ENCODE assay signal across 15 cellular contexts in the genomic region with DNA sequence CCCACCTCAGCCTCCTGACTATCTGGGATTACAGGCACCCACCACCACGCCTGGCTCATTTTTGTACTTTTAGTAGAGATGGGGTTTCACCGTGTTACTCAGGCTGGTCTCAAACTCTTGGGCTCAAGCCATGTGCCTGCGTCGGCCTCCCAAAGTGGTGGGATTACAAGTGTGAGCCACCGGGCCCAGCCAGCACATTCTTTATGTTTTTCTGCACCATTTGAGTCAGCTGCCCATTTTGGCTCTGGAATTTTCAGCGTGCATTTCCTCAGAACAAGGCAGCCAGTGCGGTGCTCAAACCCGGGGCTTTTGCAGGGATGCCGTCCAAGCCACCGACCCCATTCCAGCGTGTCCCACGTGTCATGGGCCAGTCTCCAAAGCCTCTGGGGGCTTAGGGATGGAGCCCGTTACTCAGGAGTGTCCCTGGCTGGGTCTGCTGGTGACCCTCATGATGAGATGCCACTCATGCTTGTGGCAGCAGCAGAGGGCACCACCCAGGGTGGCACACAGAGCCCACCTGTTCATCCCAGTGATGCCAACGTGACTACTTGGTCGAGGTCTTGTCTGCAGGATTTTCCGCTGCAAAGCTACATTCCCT. TPM values are rescaled to one million over a fixed set of nuclear protein-coding genes. Genes with fewer than 3 reads are reported as not detected.
DNase-seq lines count a peak whose midpoint lies in the region; ATAC-seq, FAIRE-seq and TF ChIP-seq lines count a peak whose summit lies in the region.
"Had no signal": no experiment of that assay in that cellular context is flagged by ENCODE, and none has a peak within 500 bp of the region (broad histone marks: within the 10 kb centered on the region; RNA-seq: fewer than 3 reads in every experiment).

No MANE protein-coding gene starts in this region.

- H3K4me3 ChIP-seq in endothelial cell of umbilical vein (replicated peaks in 1 of 3; ENCODE audit: insufficient read depth in 1 of 3, low read depth in 1 of 3, low read length in 3 of 3), result no peak overlapping the region
- H3K4me3 ChIP-seq: skin epidermis had no signal

- DNase-seq in activated naive CD4-positive, alpha-beta T cell treated with anti-CD3 and anti-CD28 coated beads for 36 hours, result no peak
- DNase-seq in activated naive CD4-positive, alpha-beta T cell (lab: John Stamatoyannopoulos, UW), result no peak
- DNase-seq in RKO (ENCODE audit: low spot score) (peak; percentile 24), endothelial cell of umbilical vein (ENCODE audit: low read depth, low spot score) (no peak)
- DNase-seq in stimulated activated effector memory CD8-positive, alpha-beta T cell treated with anti-CD3 and anti-CD28 coated beads, Interleukin-12 subunit alpha, Interleukin-12 subunit beta, amount 100 ng/mL, for 72 hours (ENCODE audit: low spot score in 2 of 2), result no peak
- DNase-seq in activated T-cell treated with anti-CD3 and anti-CD28 coated beads, Interleukin-2, amount 50 U/mL, for 24 hours, result no peak
- no peak for DNase-seq in activated T-helper 2 cell treated with anti-CD3 and anti-CD28 coated beads, Interferon-gamma antibody, Interleukin-2, Interleukin-4, amounts not matched to agents 10 μg/mL and 5 μg/mL and 100 μg/mL, durations not matched to agents 14 hours and 24 hours and 36 hours (ENCODE audit: low spot score)
- DNase-seq: activated CD8-positive, alpha-beta memory T cell treated with anti-CD3 and anti-CD28 coated beads, Interleukin-2, amount 50 U/mL, for 48 hours; NCI-H1048 had no signal

- peaks cover 3% of the 10 kb centered on the region for H3K36me3 Mint-ChIP-seq in activated naive CD4-positive, alpha-beta T cell treated with anti-CD3 and anti-CD28 coated beads for 36 hours (ENCODE audit: low read depth)
- peaks cover 34% of the 10 kb centered on the region for H3K36me3 Mint-ChIP-seq in stimulated activated effector memory CD8-positive, alpha-beta T cell treated with anti-CD3 and anti-CD28 coated beads, Interleukin-12 subunit alpha, Interleukin-12 subunit beta, amount 100 ng/mL, for 72 hours
- H3K36me3 Mint-ChIP-seq in activated T-cell treated with anti-CD3 and anti-CD28 coated beads, Interleukin-2, amount 50 U/mL, for 24 hours (ENCODE audit: low read depth), result peaks cover 21% of the 10 kb centered on the region
- H3K36me3 Mint-ChIP-seq in activated T-helper 2 cell treated with anti-CD3 and anti-CD28 coated beads, Interferon-gamma antibody, Interleukin-2, Interleukin-4, amounts not matched to agents 10 μg/mL and 5 μg/mL and 100 μg/mL, durations not matched to agents 14 hours and 24 hours and 36 hours (ENCODE audit: low read depth), result peaks cover 9% of the 10 kb centered on the region

- no peak overlapping the region for H3K27ac ChIP-seq in endothelial cell of umbilical vein (ENCODE audit: insufficient read depth, low read depth, low read length)
- H3K27ac ChIP-seq: neutrophil, skin epidermis had no signal

- peaks cover 15% of the 10 kb centered on the region for H3K4me1 ChIP-seq in endothelial cell of umbilical vein (ENCODE audit: control insufficient read depth, extremely low read depth, insufficient read depth, low read length)

- H3K27ac Mint-ChIP-seq in activated naive CD4-positive, alpha-beta T cell treated with anti-CD3 and anti-CD28 coated beads for 36 hours, result no peak overlapping the region
- peak overlapping the region; percentile 76 for H3K27ac Mint-ChIP-seq in stimulated activated effector memory CD8-positive, alpha-beta T cell treated with anti-CD3 and anti-CD28 coated beads, Interleukin-12 subunit alpha, Interleukin-12 subunit beta, amount 100 ng/mL, for 72 hours
- H3K27ac Mint-ChIP-seq in activated T-cell treated with anti-CD3 and anti-CD28 coated beads, Interleukin-2, amount 50 U/mL, for 24 hours, result no peak overlapping the region
- no peak overlapping the region for H3K27ac Mint-ChIP-seq in activated T-helper 2 cell treated with anti-CD3 and anti-CD28 coated beads, Interferon-gamma antibody, Interleukin-2, Interleukin-4, amounts not matched to agents 10 μg/mL and 5 μg/mL and 100 μg/mL, durations not matched to agents 14 hours and 24 hours and 36 hours
- H3K27ac Mint-ChIP-seq: activated B cell treated with CpG ODN at 0.5 μM for 24 hours had no signal

- no peak for FAIRE-seq in endothelial cell of umbilical vein (lab: Jason Lieb, UNC)

- no peak for TF ChIP-seq CTCF in endothelial cell of umbilical vein (IDR thresholded peaks at IDR 0.05; ENCODE audit: extremely low read depth in 1 of 2, insufficient read depth in 1 of 2, low read depth in 1 of 2, low read length in 2 of 2)

- no peak for TF ChIP-seq POLR2A in endothelial cell of umbilical vein (IDR thresholded peaks at IDR 0.05; ENCODE audit: low read depth, low read length)

- peak overlapping the region; percentile 12 for H3K4me3 Mint-ChIP-seq in activated naive CD4-positive, alpha-beta T cell treated with anti-CD3 and anti-CD28 coated beads for 36 hours
- H3K4me3 Mint-ChIP-seq in stimulated activated effector memory CD8-positive, alpha-beta T cell treated with anti-CD3 and anti-CD28 coated beads, Interleukin-12 subunit alpha, Interleukin-12 subunit beta, amount 100 ng/mL, for 72 hours, result no peak overlapping the region
- H3K4me3 Mint-ChIP-seq in activated T-cell treated with anti-CD3 and anti-CD28 coated beads, Interleukin-2, amount 50 U/mL, for 24 hours, result no peak overlapping the region
- H3K4me3 Mint-ChIP-seq in activated T-helper 2 cell treated with anti-CD3 and anti-CD28 coated beads, Interferon-gamma antibody, Interleukin-2, Interleukin-4, amounts not matched to agents 10 μg/mL and 5 μg/mL and 100 μg/mL, durations not matched to agents 14 hours and 24 hours and 36 hours (ENCODE audit: low read depth), result no peak overlapping the region
- H3K4me3 Mint-ChIP-seq: activated B cell treated with CpG ODN at 0.5 μM for 24 hours; dendritic cell treated with granulocyte-macrophage colony-stimulating factor and Interleukin-4, amounts not matched to agents 40 ng/mL and 50 ng/mL, for 4 days had no signal

- peaks cover 12% of the 10 kb centered on the region for H3K79me2 ChIP-seq in endothelial cell of umbilical vein (ENCODE audit: control insufficient read depth, insufficient read depth, low read length)

- H3K27me3 ChIP-seq in endothelial cell of umbilical vein (ENCODE audit: control insufficient read depth in 2 of 2, insufficient read depth in 2 of 2, low read length in 2 of 2), result no peaks in the 10 kb centered on the region

- CTCF ChIA-PET in activated naive CD4-positive, alpha-beta T cell treated with anti-CD3 and anti-CD28 coated beads for 36 hours (lab: Charles Lee), result no interaction called here
- CTCF ChIA-PET in endothelial cell of umbilical vein (lab: Charles Lee), result no interaction called here

- H3K27me3 Mint-ChIP-seq in activated naive CD4-positive, alpha-beta T cell treated with anti-CD3 and anti-CD28 coated beads for 36 hours (ENCODE audit: low read depth), result no peaks in the 10 kb centered on the region
- no peaks in the 10 kb centered on the region for H3K27me3 Mint-ChIP-seq in activated T-cell treated with anti-CD3 and anti-CD28 coated beads, Interleukin-2, amount 50 U/mL, for 24 hours
- no peaks in the 10 kb centered on the region for H3K27me3 Mint-ChIP-seq in activated T-helper 2 cell treated with anti-CD3 and anti-CD28 coated beads, Interferon-gamma antibody, Interleukin-2, Interleukin-4, amounts not matched to agents 10 μg/mL and 5 μg/mL and 100 μg/mL, durations not matched to agents 14 hours and 24 hours and 36 hours (ENCODE audit: low read depth)
- H3K27me3 Mint-ChIP-seq: activated B cell treated with CpG ODN at 0.5 μM for 24 hours had no signal

- POLR2A ChIA-PET in endothelial cell of umbilical vein (lab: Charles Lee), result no interaction called here

- no peaks in the 10 kb centered on the region for H3K9me3 ChIP-seq in endothelial cell of umbilical vein (replicated peaks; ENCODE audit: control insufficient read depth, insufficient read depth, low read length)
- H3K9me3 ChIP-seq: neutrophil had no signal

- no peaks in the 10 kb centered on the region for H3K9me3 Mint-ChIP-seq in activated naive CD4-positive, alpha-beta T cell treated with anti-CD3 and anti-CD28 coated beads for 36 hours
- H3K9me3 Mint-ChIP-seq in stimulated activated effector memory CD8-positive, alpha-beta T cell treated with anti-CD3 and anti-CD28 coated beads, Interleukin-12 subunit alpha, Interleukin-12 subunit beta, amount 100 ng/mL, for 72 hours, result no peaks in the 10 kb centered on the region
- no peaks in the 10 kb centered on the region for H3K9me3 Mint-ChIP-seq in activated T-cell treated with anti-CD3 and anti-CD28 coated beads, Interleukin-2, amount 50 U/mL, for 24 hours
- no peaks in the 10 kb centered on the region for H3K9me3 Mint-ChIP-seq in activated T-helper 2 cell treated with anti-CD3 and anti-CD28 coated beads, Interferon-gamma antibody, Interleukin-2, Interleukin-4, amounts not matched to agents 10 μg/mL and 5 μg/mL and 100 μg/mL, durations not matched to agents 14 hours and 24 hours and 36 hours
- H3K9me3 Mint-ChIP-seq: activated B cell treated with CpG ODN at 0.5 μM for 24 hours; dendritic cell treated with granulocyte-macrophage colony-stimulating factor and Interleukin-4, amounts not matched to agents 40 ng/mL and 50 ng/mL, for 4 days had no signal

- H3K4me1 Mint-ChIP-seq in activated naive CD4-positive, alpha-beta T cell treated with anti-CD3 and anti-CD28 coated beads for 36 hours (ENCODE audit: low read depth), result peaks cover 16% of the 10 kb centered on the region
- peaks cover 22% of the 10 kb centered on the region for H3K4me1 Mint-ChIP-seq in stimulated activated effector memory CD8-positive, alpha-beta T cell treated with anti-CD3 and anti-CD28 coated beads, Interleukin-12 subunit alpha, Interleukin-12 subunit beta, amount 100 ng/mL, for 72 hours
- H3K4me1 Mint-ChIP-seq in activated T-cell treated with anti-CD3 and anti-CD28 coated beads, Interleukin-2, amount 50 U/mL, for 24 hours (ENCODE audit: low read depth), result peaks cover 12% of the 10 kb centered on the region
- peaks cover 10% of the 10 kb centered on the region for H3K4me1 Mint-ChIP-seq in activated T-helper 2 cell treated with anti-CD3 and anti-CD28 coated beads, Interferon-gamma antibody, Interleukin-2, Interleukin-4, amounts not matched to agents 10 μg/mL and 5 μg/mL and 100 μg/mL, durations not matched to agents 14 hours and 24 hours and 36 hours (ENCODE audit: low read depth)

- intact Hi-C loops in activated naive CD4-positive, alpha-beta T cell treated with anti-CD3 and anti-CD28 coated beads for 36 hours (cut with micrococcal nuclease), result loop anchor here (5.0 kb wide), 1 partner anchor 204 kb away; a partner anchor contains a TSS
- intact Hi-C loops in endothelial cell of umbilical vein (cut with micrococcal nuclease), result loop anchor here (5.0 kb wide), 1 partner anchor 194 kb away; no protein-coding TSS in a partner anchor
- intact Hi-C loops in activated T-helper 2 cell treated with anti-CD3 and anti-CD28 coated beads, Interferon-gamma antibody, Interleukin-2, Interleukin-4, amounts not matched to agents 10 μg/mL and 5 μg/mL and 100 μg/mL, durations not matched to agents 14 hours and 24 hours and 36 hours (cut with micrococcal nuclease), result loop anchor here (5.0 kb wide), 1 partner anchor 96 kb away; a partner anchor contains a TSS

- no peak for ATAC-seq in stimulated activated effector memory CD8-positive, alpha-beta T cell treated with anti-CD3 and anti-CD28 coated beads, Interleukin-12 subunit alpha, Interleukin-12 subunit beta, amount 100 ng/mL, for 72 hours
- ATAC-seq in HG03521 (IDR thresholded peaks at IDR 0.05; ENCODE audit: unreplicated experiment), result no peak

- TSS peak; percentile 13 for BruUV-seq in endothelial cell of umbilical vein (replicated peaks; lab: Mats Ljungman, UMichigan)

- dilution Hi-C loops in endothelial cell of umbilical vein (cut with MboI; ENCODE audit: extremely low pct_ligation_motif_present, low sequenced_read_pairs), result no loop called here

- H3K9ac ChIP-seq in endothelial cell of umbilical vein (replicated peaks; ENCODE audit: extremely low read depth, insufficient read depth, low read length), result no peak overlapping the region

- no peaks in the 10 kb centered on the region for H3K9me1 ChIP-seq in endothelial cell of umbilical vein (replicated peaks; ENCODE audit: control insufficient read depth, extremely low read depth, insufficient read depth, low read length)

- no peak overlapping the region for H2AFZ ChIP-seq in endothelial cell of umbilical vein (ENCODE audit: low read depth, low read length)

- no peak overlapping the region for H3K4me2 ChIP-seq in endothelial cell of umbilical vein (ENCODE audit: insufficient read depth, low read length)

- no peaks in the 10 kb centered on the region for H3K36me3 ChIP-seq in endothelial cell of umbilical vein (ENCODE audit: control insufficient read depth in 2 of 2, extremely low read depth in 1 of 2, insufficient read depth in 2 of 2, low read length in 2 of 2)

- no peaks in the 10 kb centered on the region for H4K20me1 ChIP-seq in endothelial cell of umbilical vein (replicated peaks; ENCODE audit: control insufficient read depth, extremely low read depth, insufficient read depth, low read length)

RNA-seq across cellular contexts. Expression of a gene that starts 3.7 kb away (rescaled TPM):
- total RNA-seq in activated naive CD4-positive, alpha-beta T cell treated with anti-CD3 and anti-CD28 coated beads for 36 hours, result 1 to 10 TPM; 6.3 to 7.3 TPM
- 16.7 and 18.8 TPM in 2 replicates for total RNA-seq in endothelial cell of umbilical vein
- polyA plus RNA-seq in endothelial cell of umbilical vein, result 12.4 and 16.3 TPM in 2 replicates
- polyA plus RNA-seq in endothelial cell of umbilical vein (2011; cell fraction: cytosol; rRNA removed), result 8.3 and 10.9 TPM in 2 replicates
- polyA plus RNA-seq in endothelial cell of umbilical vein (2011; cell fraction: nucleus; rRNA removed), result 13.7 and 15.5 TPM in 2 replicates
- 11.0 and 14.9 TPM in 2 replicates for polyA plus RNA-seq in endothelial cell of umbilical vein (2012)
- polyA minus RNA-seq in endothelial cell of umbilical vein, result 7.6 and 8.3 TPM in 2 replicates
- 17.3 TPM for polyA minus RNA-seq in endothelial cell of umbilical vein (2011; cell fraction: cytosol; rRNA and poly(A)+ RNA removed)
- polyA minus RNA-seq in endothelial cell of umbilical vein (2011; cell fraction: nucleus; rRNA and poly(A)+ RNA removed), result 3.1 and 6.3 TPM in 2 replicates
- 13.4 and 16.2 TPM in 2 replicates for total RNA-seq in activated T-helper 2 cell treated with anti-CD3 and anti-CD28 coated beads, Interferon-gamma antibody, Interleukin-2, Interleukin-4, amounts not matched to agents 10 μg/mL and 5 μg/mL and 100 μg/mL, durations not matched to agents 14 hours and 24 hours and 36 hours

RNA-seq across cellular contexts. Expression of a gene that starts 16.4 kb away (rescaled TPM):
- 10 to 100 TPM; 18.6 to 19.2 TPM for total RNA-seq in activated naive CD4-positive, alpha-beta T cell treated with anti-CD3 and anti-CD28 coated beads for 36 hours
- 56.8 and 67.7 TPM in 2 replicates for total RNA-seq in endothelial cell of umbilical vein
- polyA plus RNA-seq in endothelial cell of umbilical vein, result 66.9 and 82.9 TPM in 2 replicates
- polyA plus RNA-seq in endothelial cell of umbilical vein (2011; cell fraction: cytosol; rRNA removed), result 30.5 and 46.1 TPM in 2 replicates
- polyA plus RNA-seq in endothelial cell of umbilical vein (2011; cell fraction: nucleus; rRNA removed), result 108 and 124 TPM in 2 replicates
- polyA plus RNA-seq in endothelial cell of umbilical vein (2012), result 21.3 and 30.6 TPM in 2 replicates
- 42.4 and 65.2 TPM in 2 replicates for polyA minus RNA-seq in endothelial cell of umbilical vein
- 51.1 TPM for polyA minus RNA-seq in endothelial cell of umbilical vein (2011; cell fraction: cytosol; rRNA and poly(A)+ RNA removed)
- polyA minus RNA-seq in endothelial cell of umbilical vein (2011; cell fraction: nucleus; rRNA and poly(A)+ RNA removed), result 30.8 and 49.5 TPM in 2 replicates
- total RNA-seq in activated T-helper 2 cell treated with anti-CD3 and anti-CD28 coated beads, Interferon-gamma antibody, Interleukin-2, Interleukin-4, amounts not matched to agents 10 μg/mL and 5 μg/mL and 100 μg/mL, durations not matched to agents 14 hours and 24 hours and 36 hours, result 43.4 and 44.9 TPM in 2 replicates

RNA-seq across cellular contexts. Expression of a gene that starts 19.3 kb away (rescaled TPM):
- total RNA-seq in activated naive CD4-positive, alpha-beta T cell treated with anti-CD3 and anti-CD28 coated beads for 36 hours, result under 1 TPM; 0.60 to 0.67 TPM
- total RNA-seq in endothelial cell of umbilical vein, result 0.30 and 0.73 TPM in 2 replicates
- 0.94 and 0.96 TPM in 2 replicates for polyA plus RNA-seq in endothelial cell of umbilical vein
- polyA plus RNA-seq in endothelial cell of umbilical vein (2011; cell fraction: cytosol; rRNA removed), result 0.40 and 0.55 TPM in 2 replicates
- 0.61 and 0.97 TPM in 2 replicates for polyA plus RNA-seq in endothelial cell of umbilical vein (2011; cell fraction: nucleus; rRNA removed)
- polyA plus RNA-seq in endothelial cell of umbilical vein (2012), result 0.44 and 0.56 TPM in 2 replicates
- 0.42 TPM in 1 of 2 replicates, not detected in the other for polyA minus RNA-seq in endothelial cell of umbilical vein
- polyA minus RNA-seq in endothelial cell of umbilical vein (2011; cell fraction: cytosol; rRNA and poly(A)+ RNA removed), result not detected
- polyA minus RNA-seq in endothelial cell of umbilical vein (2011; cell fraction: nucleus; rRNA and poly(A)+ RNA removed), result 0.34 and 0.38 TPM in 2 replicates
- total RNA-seq in activated T-helper 2 cell treated with anti-CD3 and anti-CD28 coated beads, Interferon-gamma antibody, Interleukin-2, Interleukin-4, amounts not matched to agents 10 μg/mL and 5 μg/mL and 100 μg/mL, durations not matched to agents 14 hours and 24 hours and 36 hours, result 1.1 and 1.3 TPM in 2 replicates

RNA-seq across cellular contexts. Expression of a gene that starts 26.0 kb away (rescaled TPM):
- total RNA-seq in activated naive CD4-positive, alpha-beta T cell treated with anti-CD3 and anti-CD28 coated beads for 36 hours, result not detected
- total RNA-seq in endothelial cell of umbilical vein, result not detected in 2 replicates
- polyA plus RNA-seq in endothelial cell of umbilical vein, result not detected in 2 replicates
- polyA plus RNA-seq in endothelial cell of umbilical vein (2011; cell fraction: cytosol; rRNA removed), result not detected in 2 replicates
- polyA plus RNA-seq in endothelial cell of umbilical vein (2011; cell fraction: nucleus; rRNA removed), result not detected in 2 replicates
- not detected in 2 replicates for polyA plus RNA-seq in endothelial cell of umbilical vein (2012)
- polyA minus RNA-seq in endothelial cell of umbilical vein, result not detected in 2 replicates
- polyA minus RNA-seq in endothelial cell of umbilical vein (2011; cell fraction: cytosol; rRNA and poly(A)+ RNA removed), result not detected
- not detected in 2 replicates for polyA minus RNA-seq in endothelial cell of umbilical vein (2011; cell fraction: nucleus; rRNA and poly(A)+ RNA removed)
- total RNA-seq in activated T-helper 2 cell treated with anti-CD3 and anti-CD28 coated beads, Interferon-gamma antibody, Interleukin-2, Interleukin-4, amounts not matched to agents 10 μg/mL and 5 μg/mL and 100 μg/mL, durations not matched to agents 14 hours and 24 hours and 36 hours, result not detected in 2 replicates
- total RNA-seq: activated B cell treated with CpG ODN at 0.5 μM for 24 hours, lung microvascular endothelial cell had no signal

RNA-seq across cellular contexts. Expression of a gene that starts 44.6 kb away (rescaled TPM):
- total RNA-seq in activated naive CD4-positive, alpha-beta T cell treated with anti-CD3 and anti-CD28 coated beads for 36 hours, result under 1 TPM; 0.10 to 0.25 TPM
- total RNA-seq in endothelial cell of umbilical vein, result 0.28 and 0.40 TPM in 2 replicates
- 0.03 and 0.06 TPM in 2 replicates for polyA plus RNA-seq in endothelial cell of umbilical vein
- polyA plus RNA-seq in endothelial cell of umbilical vein (2011; cell fraction: cytosol; rRNA removed), result 0.03 TPM in 1 of 2 replicates, not detected in the other
- polyA plus RNA-seq in endothelial cell of umbilical vein (2011; cell fraction: nucleus; rRNA removed), result 0.24 and 0.28 TPM in 2 replicates
- not detected in 2 replicates for polyA plus RNA-seq in endothelial cell of umbilical vein (2012)
- 0.10 and 0.15 TPM in 2 replicates for polyA minus RNA-seq in endothelial cell of umbilical vein
- polyA minus RNA-seq in endothelial cell of umbilical vein (2011; cell fraction: cytosol; rRNA and poly(A)+ RNA removed), result 7.5 TPM
- polyA minus RNA-seq in endothelial cell of umbilical vein (2011; cell fraction: nucleus; rRNA and poly(A)+ RNA removed), result 0.14 and 0.48 TPM in 2 replicates
- 0.32 and 0.57 TPM in 2 replicates for total RNA-seq in activated T-helper 2 cell treated with anti-CD3 and anti-CD28 coated beads, Interferon-gamma antibody, Interleukin-2, Interleukin-4, amounts not matched to agents 10 μg/mL and 5 μg/mL and 100 μg/mL, durations not matched to agents 14 hours and 24 hours and 36 hours
